10 cellular contexts compared by ENCODE assay signal in the genomic region with DNA sequence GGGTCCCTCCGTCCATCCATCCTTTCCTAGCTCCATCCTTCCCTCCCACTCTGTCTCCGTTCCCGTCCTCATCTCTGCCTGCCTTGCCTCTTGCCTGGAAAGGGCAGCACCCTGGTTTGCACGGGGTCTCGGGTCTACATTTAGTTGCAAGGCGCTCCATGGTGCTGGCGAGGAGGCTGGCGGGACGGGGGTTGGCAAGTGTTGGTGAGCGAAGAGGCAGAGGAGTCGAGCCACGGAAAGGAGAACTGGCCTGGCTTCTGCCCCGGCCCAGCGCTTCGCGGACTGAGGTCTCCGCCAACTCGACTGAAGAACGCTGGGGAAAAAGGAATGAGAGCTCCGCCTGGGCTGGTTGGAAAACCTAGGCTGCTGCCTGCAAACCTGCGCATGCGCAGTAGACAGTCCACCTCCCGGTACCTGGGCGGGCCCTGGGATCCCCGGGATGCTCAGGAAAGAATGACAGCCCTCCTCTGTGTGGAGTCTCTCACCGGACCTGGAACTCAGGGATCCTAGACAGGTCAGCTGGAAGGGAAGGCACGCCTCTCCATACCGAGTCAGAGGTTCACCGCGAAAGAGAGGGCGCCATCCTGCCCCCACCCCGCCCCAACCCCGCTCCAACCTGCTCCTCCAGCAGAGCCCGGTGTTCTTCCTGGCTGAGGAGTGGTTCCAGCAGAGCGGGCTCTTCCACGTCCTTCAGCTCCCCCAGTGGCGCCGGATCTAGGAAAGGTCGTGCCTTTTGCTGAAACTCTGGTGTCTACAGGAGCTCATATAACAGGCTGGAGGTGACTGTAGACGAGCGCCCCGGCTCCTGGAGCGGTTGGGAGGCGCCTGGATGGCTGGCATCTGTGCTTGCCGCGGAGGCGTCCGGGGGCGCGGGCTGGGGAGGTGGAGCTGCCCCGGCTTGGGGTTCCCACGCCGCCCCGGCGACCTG. TPM values are rescaled to one million over a fixed set of nuclear protein-coding genes. Genes with fewer than 3 reads are reported as not detected.
DNase-seq lines count a peak whose midpoint lies in the region; ATAC-seq lines count a peak whose summit lies in the region.
"Had no signal": no experiment of that assay in that cellular context is flagged by ENCODE, and none has a peak within 500 bp of the region (broad histone marks: within the 10 kb centered on the region; RNA-seq: fewer than 3 reads in every experiment).

No MANE protein-coding gene starts in this region.

- intact Hi-C loops in left cardiac atrium (cut with DNase I): no loop called here

- H3K4me1 Mint-ChIP-seq in activated naive CD4-positive, alpha-beta T cell treated with anti-CD3 and anti-CD28 coated beads, Interleukin-2, amount 50 U/mL, for 24 hours: peaks cover 18% of the 10 kb centered on the region

- H3K27me3 Mint-ChIP-seq in activated naive CD4-positive, alpha-beta T cell treated with anti-CD3 and anti-CD28 coated beads, Interleukin-2, amount 50 U/mL, for 24 hours: peaks cover 43% of the 10 kb centered on the region

- no peak overlapping the region for H3K27ac Mint-ChIP-seq in activated naive CD4-positive, alpha-beta T cell treated with anti-CD3 and anti-CD28 coated beads, Interleukin-2, amount 50 U/mL, for 24 hours

- no peaks in the 10 kb centered on the region for H3K9me3 Mint-ChIP-seq in activated naive CD4-positive, alpha-beta T cell treated with anti-CD3 and anti-CD28 coated beads, Interleukin-2, amount 50 U/mL, for 24 hours

- peak overlapping the region; percentile 61 for H3K4me3 Mint-ChIP-seq in activated naive CD4-positive, alpha-beta T cell treated with anti-CD3 and anti-CD28 coated beads, Interleukin-2, amount 50 U/mL, for 24 hours

- ATAC-seq in HG02885 (IDR thresholded peaks at IDR 0.05; ENCODE audit: poor library complexity, unreplicated experiment) (peak; percentile 31), left cardiac atrium (peak; percentile 39 to 65), GM18861 (IDR thresholded peaks at IDR 0.05; ENCODE audit: unreplicated experiment) (no peak)

- no peaks in the 10 kb centered on the region for H3K36me3 Mint-ChIP-seq in activated naive CD4-positive, alpha-beta T cell treated with anti-CD3 and anti-CD28 coated beads, Interleukin-2, amount 50 U/mL, for 24 hours

- DNase-seq in left cardiac atrium (peak; percentile 54), H4 (ENCODE audit: low spot score) (no peak), DMS114 treated with DMSO at 0.1 percent for 48 hours (lab: John Stamatoyannopoulos, UW; ENCODE audit: unreplicated experiment) (no peak), NCI-H510A treated with DMSO at 0.1 percent for 48 hours (lab: John Stamatoyannopoulos, UW) (no peak)
- peak; percentile 37 for DNase-seq in stimulated activated CD4-positive, alpha-beta T cell treated with anti-CD3 and anti-CD28 coated beads, Interleukin-4, amount 100 ng/mL, for 1 hour

RNA-seq across cellular contexts. Expression of a gene that starts 6.0 kb away (rescaled TPM):
- not detected for total RNA-seq in left cardiac atrium
- 0.66 and 1.0 TPM in 2 replicates for total RNA-seq in H4 (2014; rRNA removed; shearing (Covaris generic))
- total RNA-seq: heart left ventricle, tibial nerve had no signal

RNA-seq across cellular contexts. Expression of a gene that starts 43.2 kb away (rescaled TPM):
- total RNA-seq in left cardiac atrium: not detected
- not detected in 2 replicates for total RNA-seq in H4 (2014; rRNA removed; shearing (Covaris generic))
- total RNA-seq: heart left ventricle, tibial nerve had no signal

Comparison
In these comparisons a context has a peak if more than half of its experiments do, and no peak if none do; other contexts are left out.
1. DNase-seq: peak in left cardiac atrium (single experiment) and stimulated activated CD4-positive, alpha-beta T cell treated with anti-CD3 and anti-CD28 coated beads, Interleukin-4, amount 100 ng/mL, for 1 hour (single experiment); none in H4 (single experiment), DMS114 treated with DMSO at 0.1 percent for 48 hours (single experiment) and NCI-H510A treated with DMSO at 0.1 percent for 48 hours (single experiment).